In genomic region chr5:173802670-173803165, GRCh38 we compare ENCODE assay signal across 12 cellular contexts.
DNase-seq lines count a peak whose midpoint lies in the region; ATAC-seq, FAIRE-seq and TF ChIP-seq lines count a peak whose summit lies in the region.
"Had no signal": no experiment of that assay in that cellular context is flagged by ENCODE, and none has a peak within 500 bp of the region (broad histone marks: within the 10 kb centered on the region; RNA-seq: fewer than 3 reads in every experiment).

No MANE protein-coding gene starts in this region.

- peaks cover 1 to 3% of the 10 kb centered on the region in 2 donors for H3K27me3 Mint-ChIP-seq in CD8-positive, alpha-beta memory T cell
- H3K27me3 Mint-ChIP-seq: activated naive CD8-positive, alpha-beta T cell treated with anti-CD3 and anti-CD28 coated beads for 36 hours had no signal

- intact Hi-C loops in cardiac septum (cut with DNase I) (no loop called here), sciatic nerve (cut with DNase I) (no loop called here)

- no peak overlapping the region for H3K27ac ChIP-seq in CD8-positive, alpha-beta memory T cell (ENCODE audit: low read depth, low read length)
- H3K27ac ChIP-seq: epithelial cell of prostate had no signal

- no peaks in the 10 kb centered on the region for H3K4me1 Mint-ChIP-seq in CD8-positive, alpha-beta memory T cell
- H3K4me1 Mint-ChIP-seq: activated naive CD8-positive, alpha-beta T cell treated with anti-CD3 and anti-CD28 coated beads for 36 hours had no signal

- H3K4me3 ChIP-seq in CD8-positive, alpha-beta memory T cell (ENCODE audit: low read length), result no peak overlapping the region

- TF ChIP-seq CTCF in D721Med (IDR thresholded peaks at IDR 0.05; ENCODE audit: insufficient read depth, missing control alignments), result no peak

- DNase-seq in HCEC 1CT, result peak; percentile 40
- peak; percentile 53 for DNase-seq in SIG-M5 (lab: John Stamatoyannopoulos, UW)
- peak; percentile 89 for DNase-seq in cardiac septum (ENCODE audit: low spot score)
- no peak for DNase-seq in sciatic nerve (ENCODE audit: low spot score)
- no peak for DNase-seq in activated CD4-positive, alpha-beta T cell treated with anti-CD3 and anti-CD28 coated beads, Interleukin-2, amount 50 U/mL, for 1 hour
- DNase-seq in D721Med (ENCODE audit: insufficient read length, low spot score), result no peak
- no peak for DNase-seq in CD8-positive, alpha-beta memory T cell
- DNase-seq in T1000 (lab: John Stamatoyannopoulos, UW), result no peak
- DNase-seq: activated naive CD8-positive, alpha-beta T cell treated with anti-CD3 and anti-CD28 coated beads for 36 hours; NCI-H1694 treated with DMSO at 0.1 percent for 48 hours had no signal

- H3K4me1 ChIP-seq in CD8-positive, alpha-beta memory T cell (ENCODE audit: insufficient read depth, low read length), result no peaks in the 10 kb centered on the region

- H3K27me3 ChIP-seq in CD8-positive, alpha-beta memory T cell (ENCODE audit: insufficient read depth, low read length, poor library complexity, severe bottlenecking), result no peaks in the 10 kb centered on the region

- peaks cover 0 to 3% (median 0%) of the 10 kb centered on the region in 5 donors for H3K9me3 Mint-ChIP-seq in CD8-positive, alpha-beta memory T cell

- FAIRE-seq in D721Med (lab: Jason Lieb, UNC), result no peak
- FAIRE-seq: GM12892 had no signal

- POLR2A ChIA-PET in CD8-positive, alpha-beta memory T cell (lab: Charles Lee), result no interaction called here

- H3K27ac Mint-ChIP-seq in CD8-positive, alpha-beta memory T cell, result no peak overlapping the region
- H3K27ac Mint-ChIP-seq: activated naive CD8-positive, alpha-beta T cell treated with anti-CD3 and anti-CD28 coated beads for 36 hours had no signal

- no peaks in the 10 kb centered on the region for H3K36me3 ChIP-seq in CD8-positive, alpha-beta memory T cell (ENCODE audit: insufficient read depth, low read length)

- peak; percentile 57 for ATAC-seq in sciatic nerve

- H3K4me3 Mint-ChIP-seq in CD8-positive, alpha-beta memory T cell, result no peak overlapping the region
- H3K4me3 Mint-ChIP-seq: activated naive CD8-positive, alpha-beta T cell treated with anti-CD3 and anti-CD28 coated beads for 36 hours had no signal

- no peaks in the 10 kb centered on the region for H3K9me3 ChIP-seq in CD8-positive, alpha-beta memory T cell (ENCODE audit: low read length)

- CTCF ChIA-PET in CD8-positive, alpha-beta memory T cell (lab: Charles Lee), result no interaction called here

- H3K36me3 Mint-ChIP-seq in CD8-positive, alpha-beta memory T cell, result no peaks in the 10 kb centered on the region
- H3K36me3 Mint-ChIP-seq: activated naive CD8-positive, alpha-beta T cell treated with anti-CD3 and anti-CD28 coated beads for 36 hours had no signal

Comparison
In these comparisons a context has a peak if more than half of its experiments do, and no peak if none do; other contexts are left out.
1. DNase-seq: peak in HCEC 1CT (single experiment), SIG-M5 (single experiment) and cardiac septum (single experiment); none in sciatic nerve (single experiment), activated CD4-positive, alpha-beta T cell treated with anti-CD3 and anti-CD28 coated beads, Interleukin-2, amount 50 U/mL, for 1 hour (single experiment), D721Med (single experiment), CD8-positive, alpha-beta memory T cell (0 of 5) and T1000 (single experiment).